Comparison of ENCODE assay signal across 26 cellular contexts in genomic region chr3:160553829-160554228, GRCh38.
"Had no signal": no experiment of that assay in that cellular context is flagged by ENCODE, and none has a peak within 500 bp of the region (broad histone marks: within the 10 kb centered on the region; RNA-seq: fewer than 3 reads in every experiment).

No MANE protein-coding gene starts in this region.

- H3K4me3 Mint-ChIP-seq: activated B cell treated with CpG ODN at 0.5 μM for 24 hours; activated CD4-positive, alpha-beta memory T cell treated with anti-CD3 and anti-CD28 coated beads, Interleukin-2, amount 10 ng/mL, durations not matched to agents 7 days and 5 days; activated naive CD4-positive, alpha-beta T cell treated with anti-CD3 and anti-CD28 coated beads for 36 hours; activated naive CD8-positive, alpha-beta T cell; activated T-helper 17 cell treated with anti-CD3 and anti-CD28 coated beads, Interleukin-2, amount 50 U/mL, for 72 hours; T-helper 2 cell treated with Interferon-gamma antibody and Interleukin-4, amounts not matched to agents 5 μg/mL and 100 μg/mL, for 36 hours had no signal

- ATAC-seq: activated T-helper 17 cell treated with anti-CD3 and anti-CD28 coated beads, Interleukin-2, amount 50 U/mL, for 72 hours had no signal

- H3K27ac Mint-ChIP-seq: activated B cell treated with CpG ODN at 0.5 μM for 24 hours; activated CD4-positive, alpha-beta memory T cell treated with anti-CD3 and anti-CD28 coated beads, Interleukin-2, amount 10 ng/mL, durations not matched to agents 7 days and 5 days; activated naive CD4-positive, alpha-beta T cell treated with anti-CD3 and anti-CD28 coated beads for 36 hours; activated naive CD8-positive, alpha-beta T cell; activated T-helper 17 cell treated with anti-CD3 and anti-CD28 coated beads, Interleukin-2, amount 50 U/mL, for 72 hours; T-helper 2 cell treated with Interferon-gamma antibody and Interleukin-4, amounts not matched to agents 5 μg/mL and 100 μg/mL, for 36 hours had no signal

- DNase-seq: activated B cell treated with CpG ODN at 0.5 μM for 24 hours; activated CD4-positive, alpha-beta memory T cell treated with anti-CD3 and anti-CD28 coated beads, Interleukin-2, amount 10 ng/mL, durations not matched to agents 7 days and 5 days; activated CD4-positive, alpha-beta T cell treated with anti-CD3 and anti-CD28 coated beads, Interleukin-2, amount 50 U/mL, for 1 hour; activated gamma-delta T cell; activated naive CD4-positive, alpha-beta T cell treated with anti-CD3 and anti-CD28 coated beads for 36 hours; activated T-cell treated with anti-CD3 and anti-CD28 coated beads for 4 hours; activated T-cell treated with anti-CD3 and anti-CD28 coated beads, Interleukin-2, amount 50 U/mL, for 48 hours; amygdala; brain microvascular endothelial cell; Kasumi-1; NCI-H1092; NCI-H1417; NCI-H1694 treated with DMSO at 0.1 percent for 48 hours; NCI-H2029 treated with DMSO at 0.1 percent for 48 hours; NCI-H446; NCI-H524 treated with DMSO at 0.1 percent for 48 hours; NK-92 treated with Interleukin-12 subunit alpha and Interleukin-12 subunit beta, amount 100 ng/mL, for 24 hours; OCI-M1; Peyer's patch; Right ventricle myocardium superior; SJCRH30; SK-N-SH; T-helper 1 cell had no signal

- H3K9me3 Mint-ChIP-seq: activated T-helper 17 cell treated with anti-CD3 and anti-CD28 coated beads, Interleukin-2, amount 50 U/mL, for 72 hours had no signal

- H3K27me3 Mint-ChIP-seq: activated B cell treated with CpG ODN at 0.5 μM for 24 hours; activated CD4-positive, alpha-beta memory T cell treated with anti-CD3 and anti-CD28 coated beads, Interleukin-2, amount 10 ng/mL, durations not matched to agents 7 days and 5 days; activated naive CD8-positive, alpha-beta T cell; activated T-helper 17 cell treated with anti-CD3 and anti-CD28 coated beads, Interleukin-2, amount 50 U/mL, for 72 hours had no signal
